ENCODE assay signal across 23 cellular contexts in genomic region chr5:54545796-54546195, GRCh38.
"Had no signal": no experiment of that assay in that cellular context is flagged by ENCODE, and none has a peak within 500 bp of the region (broad histone marks: within the 10 kb centered on the region; RNA-seq: fewer than 3 reads in every experiment).

No MANE protein-coding gene starts in this region.

- H3K9me3 ChIP-seq: colonic mucosa, lower lobe of right lung, testis had no signal

- H3K27me3 ChIP-seq: colonic mucosa, dorsolateral prefrontal cortex, foreskin keratinocyte, testis had no signal

- DNase-seq: activated CD4-positive, alpha-beta memory T cell treated with anti-CD3 and anti-CD28 coated beads for 36 hours; activated CD4-positive, alpha-beta T cell treated with anti-CD3 and anti-CD28 coated beads for 48 hours; activated CD4-positive, CD25-positive, alpha-beta regulatory T cell; activated naive CD4-positive, alpha-beta T cell treated with Interleukin-2 at 50 U/mL for 16 hours; activated naive CD8-positive, alpha-beta T cell treated with anti-CD3 and anti-CD28 coated beads for 36 hours; activated T-cell treated with anti-CD3 and anti-CD28 coated beads, Interleukin-2, amount 50 U/mL, for 48 hours; colonic mucosa; dorsolateral prefrontal cortex; effector memory CD8-positive, alpha-beta T cell; foreskin keratinocyte; kidney; lower lobe of right lung; mesendoderm; naive thymus-derived CD4-positive, alpha-beta T cell; posterior cingulate gyrus; stimulated activated CD4-positive, alpha-beta T cell treated with anti-CD3 and anti-CD28 coated beads, Interleukin-2, amount 100 ng/mL, for 48 hours; stimulated activated CD8-positive, alpha-beta memory T cell treated with anti-CD3 and anti-CD28 coated beads, Interleukin-4, amount 100 ng/mL, for 48 hours; stimulated activated naive B cell treated with anti-CD40 and anti-IgM and Interleukin-4, amounts not matched to agents 10 μg/mL and 1 μg/mL and 100 μg/mL, for 72 hours; T1000; testis had no signal

- H3K4me1 ChIP-seq: foreskin keratinocyte, testis had no signal

- H3K4me3 ChIP-seq: colonic mucosa, dorsolateral prefrontal cortex, lower lobe of right lung, smooth muscle cell, testis had no signal

- H3K36me3 ChIP-seq: colonic mucosa had no signal

- H3K27ac ChIP-seq: colonic mucosa, dorsolateral prefrontal cortex, foreskin keratinocyte, lower lobe of right lung, testis had no signal

- ATAC-seq: effector memory CD8-positive, alpha-beta T cell; foreskin keratinocyte; left lobe of liver; lower lobe of right lung; naive thymus-derived CD4-positive, alpha-beta T cell; sciatic nerve; stimulated activated naive B cell treated with anti-CD40 and anti-IgM and Interleukin-4, amounts not matched to agents 10 μg/mL and 1 μg/mL and 100 μg/mL, for 72 hours had no signal

- H3K4me2 ChIP-seq: smooth muscle cell had no signal
